Comparison of ENCODE assay signal across 1 cellular context in the genomic region with DNA sequence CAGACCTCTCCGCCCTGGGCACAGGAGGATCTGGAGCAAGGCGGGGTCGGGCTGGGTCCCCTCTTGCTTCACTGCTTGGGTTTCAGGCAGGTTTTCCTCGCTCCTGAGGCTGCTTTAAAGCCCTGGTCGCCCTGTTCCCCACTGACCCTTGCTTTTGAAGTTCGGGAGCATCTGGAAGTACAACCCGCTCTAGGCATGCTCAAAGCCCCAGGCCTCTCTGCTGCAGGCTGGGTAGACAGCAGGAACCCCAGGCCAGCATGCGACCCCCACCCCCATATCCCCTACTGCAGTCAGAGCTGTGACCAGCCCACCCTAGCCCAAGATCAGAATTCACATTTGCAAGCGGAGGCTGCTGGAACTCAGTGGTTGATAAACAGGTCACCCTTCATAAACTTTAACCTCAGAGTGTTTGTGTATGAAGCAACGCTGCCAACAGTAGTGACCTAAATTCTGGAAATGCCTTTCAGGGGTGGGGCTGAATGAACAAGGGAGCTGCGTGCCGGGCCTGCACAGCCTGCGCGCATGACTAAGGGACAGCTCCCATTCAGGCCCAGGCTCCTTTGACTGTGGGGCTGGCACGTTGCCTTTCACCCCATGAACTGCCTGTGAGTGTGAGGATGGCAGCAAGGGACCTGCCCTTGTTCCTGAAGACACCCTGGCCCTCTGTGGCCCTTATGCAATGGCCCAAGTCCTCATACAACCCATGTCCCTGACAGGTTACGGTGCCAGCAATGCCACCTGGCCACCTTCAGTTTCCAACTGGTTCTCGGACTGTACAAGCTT.
TF ChIP-seq lines count a peak whose summit lies in the region.

No MANE protein-coding gene starts in this region.

TF ChIP-seq in HepG2, 621 proteins besides CTCF, POLR2A, EP300 and RAD21 (continued from another document and continues in another):
- TF ChIP-seq TFDP1 (CRISPR knock-in tag; IDR thresholded peaks at IDR 0.05; ENCODE audit: borderline replicate concordance) (peak; percentile 83; the same call in 1 of the 2 replicates), MXI1 (IDR thresholded peaks at IDR 0.05; ENCODE audit: borderline replicate concordance, low read depth, low read length) (peak; percentile 62; the same call in 1 of the 3 replicates), ZNF557 (CRISPR knock-in tag; IDR thresholded peaks at IDR 0.05) (no peak), SAP130 (CRISPR knock-in tag; IDR thresholded peaks at IDR 0.05; ENCODE audit: low read depth) (peak; percentile 91), ZNF558 (CRISPR knock-in tag; IDR thresholded peaks at IDR 0.05; ENCODE audit: borderline replicate concordance) (no peak), ZMAT3 (CRISPR knock-in tag; conservative IDR thresholded peaks at IDR 0.05) (peak; percentile 84), GPN1 (CRISPR knock-in tag; IDR thresholded peaks at IDR 0.05; ENCODE audit: borderline replicate concordance) (no peak), MIER2 (CRISPR knock-in tag; IDR thresholded peaks at IDR 0.05) (peak; percentile 41; the same call in 1 of the 2 replicates), ZBTB42 (CRISPR knock-in tag; IDR thresholded peaks at IDR 0.05) (no peak; the same call in 1 of the 2 replicates), TARDBP (CRISPR knock-in tag; IDR thresholded peaks at IDR 0.05) (peak; percentile 92; the same call in 1 of the 2 replicates), CSRNP1 (CRISPR knock-in tag; IDR thresholded peaks at IDR 0.05) (peak; percentile 76; the same call in 1 of the 2 replicates), RXRA (CRISPR knock-in tag; IDR thresholded peaks at IDR 0.05) (peak; percentile 90), ZFY (CRISPR knock-in tag; IDR thresholded peaks at IDR 0.05) (peak; percentile 91), SOX5 (CRISPR knock-in tag; IDR thresholded peaks at IDR 0.05; ENCODE audit: borderline replicate concordance) (peak; percentile 93), XRCC5 (optimal IDR thresholded peaks at IDR 0.05; ENCODE audit: low read length) (peak; percentile 61), ZSCAN12 (CRISPR knock-in tag; IDR thresholded peaks at IDR 0.05) (peak; percentile 36; the same call in 1 of the 2 replicates), ZNF83 (CRISPR knock-in tag; IDR thresholded peaks at IDR 0.05; ENCODE audit: borderline replicate concordance) (0 out of 2 replicates have a peak, but pooled peaks have one; percentile 62), ZFP1 (CRISPR knock-in tag; IDR thresholded peaks at IDR 0.05) (no peak), ZNF543 (CRISPR knock-in tag; IDR thresholded peaks at IDR 0.05) (0 out of 2 replicates have a peak, but pooled peaks have one; percentile 70), SUZ12 (IDR thresholded peaks at IDR 0.05; ENCODE audit: low read depth, low read length) (no peak), NCOR1 (IDR thresholded peaks at IDR 0.05; ENCODE audit: borderline replicate concordance, low read length) (peak; percentile 84), HIVEP1 (CRISPR knock-in tag; IDR thresholded peaks at IDR 0.05) (peak; percentile 91), SIN3A (IDR thresholded peaks at IDR 0.05; ENCODE audit: borderline replicate concordance, low read depth, low read length) (peak; percentile 75; the same call in 1 of the 2 replicates), ZNF704 (CRISPR knock-in tag; IDR thresholded peaks at IDR 0.05; ENCODE audit: borderline replicate concordance) (peak; percentile 29; the same call in 1 of the 2 replicates), AGO2 (optimal IDR thresholded peaks at IDR 0.05; ENCODE audit: low read depth, low read length) (peak; percentile 41), MTERF4 (CRISPR knock-in tag; IDR thresholded peaks at IDR 0.05) (peak; percentile 44; the same call in 1 of the 2 replicates), PAXIP1 (CRISPR knock-in tag; conservative IDR thresholded peaks at IDR 0.05) (peak; percentile 94), ZNF598 (CRISPR knock-in tag; IDR thresholded peaks at IDR 0.05; ENCODE audit: borderline replicate concordance) (no peak), NAIF1 (CRISPR knock-in tag; IDR thresholded peaks at IDR 0.05; ENCODE audit: borderline replicate concordance) (no peak), NR2C2 (CRISPR knock-in tag; IDR thresholded peaks at IDR 0.05; ENCODE audit: borderline replicate concordance) (peak; percentile 90), TBL1XR1 (IDR thresholded peaks at IDR 0.05; ENCODE audit: borderline replicate concordance, low read length, partially characterized antibody) (peak; percentile 38), FOXP4 (CRISPR knock-in tag; IDR thresholded peaks at IDR 0.05) (peak; percentile 94), ONECUT2 (CRISPR knock-in tag; IDR thresholded peaks at IDR 0.05) (no peak), REPIN1 (CRISPR knock-in tag; IDR thresholded peaks at IDR 0.05; ENCODE audit: borderline replicate concordance, low read depth) (peak; percentile 30; the same call in 1 of the 2 replicates), ZNF549 (CRISPR knock-in tag; IDR thresholded peaks at IDR 0.05) (peak; percentile 65; the same call in 1 of the 2 replicates), SMAD9 (CRISPR knock-in tag; IDR thresholded peaks at IDR 0.05) (no peak), KDM3A (CRISPR knock-in tag; IDR thresholded peaks at IDR 0.05; ENCODE audit: low read depth) (peak; percentile 71), MYC (CRISPR knock-in tag; IDR thresholded peaks at IDR 0.05; ENCODE audit: borderline replicate concordance) (peak; percentile 82), CREM (IDR thresholded peaks at IDR 0.05) (peak; percentile 62; the same call in 1 of the 2 replicates), CREM (CRISPR knock-in tag; IDR thresholded peaks at IDR 0.05) (no peak), YY1 (IDR thresholded peaks at IDR 0.05; ENCODE audit: insufficient read depth, insufficient replicate concordance, low read depth, low read length) (peak; percentile 21), ZNF569 (CRISPR knock-in tag; IDR thresholded peaks at IDR 0.05; ENCODE audit: borderline replicate concordance) (0 out of 2 replicates have a peak, but pooled peaks have one; percentile 31), BCL6 (CRISPR knock-in tag; IDR thresholded peaks at IDR 0.05) (peak; percentile 84), TGIF2 (CRISPR knock-in tag; IDR thresholded peaks at IDR 0.05) (peak; percentile 85), ZBTB14 (CRISPR knock-in tag; IDR thresholded peaks at IDR 0.05) (peak; percentile 11; the same call in 1 of the 2 replicates)
- TF ChIP-seq, protein P1, sequence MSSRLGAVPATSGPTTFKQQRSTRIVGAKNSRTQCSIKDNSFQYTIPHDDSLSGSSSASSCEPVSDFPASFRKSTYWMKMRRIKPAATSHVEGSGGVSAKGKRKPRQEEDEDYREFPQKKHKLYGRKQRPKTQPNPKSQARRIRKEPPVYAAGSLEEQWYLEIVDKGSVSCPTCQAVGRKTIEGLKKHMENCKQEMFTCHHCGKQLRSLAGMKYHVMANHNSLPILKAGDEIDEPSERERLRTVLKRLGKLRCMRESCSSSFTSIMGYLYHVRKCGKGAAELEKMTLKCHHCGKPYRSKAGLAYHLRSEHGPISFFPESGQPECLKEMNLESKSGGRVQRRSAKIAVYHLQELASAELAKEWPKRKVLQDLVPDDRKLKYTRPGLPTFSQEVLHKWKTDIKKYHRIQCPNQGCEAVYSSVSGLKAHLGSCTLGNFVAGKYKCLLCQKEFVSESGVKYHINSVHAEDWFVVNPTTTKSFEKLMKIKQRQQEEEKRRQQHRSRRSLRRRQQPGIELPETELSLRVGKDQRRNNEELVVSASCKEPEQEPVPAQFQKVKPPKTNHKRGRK (CRISPR knock-in tag; IDR thresholded peaks at IDR 0.05) = peak; percentile 68; the same call in 1 of the 2 replicates
- TF ChIP-seq, protein P2, sequence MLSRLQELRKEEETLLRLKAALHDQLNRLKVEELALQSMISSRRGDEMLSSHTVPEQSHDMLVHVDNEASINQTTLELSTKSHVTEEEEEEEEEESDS (CRISPR knock-in tag; IDR thresholded peaks at IDR 0.05; ENCODE audit: borderline replicate concordance) = peak; percentile 72; the same call in 1 of the 2 replicates
